Comparison of ENCODE assay signal across 12 cellular contexts in the genomic region with DNA sequence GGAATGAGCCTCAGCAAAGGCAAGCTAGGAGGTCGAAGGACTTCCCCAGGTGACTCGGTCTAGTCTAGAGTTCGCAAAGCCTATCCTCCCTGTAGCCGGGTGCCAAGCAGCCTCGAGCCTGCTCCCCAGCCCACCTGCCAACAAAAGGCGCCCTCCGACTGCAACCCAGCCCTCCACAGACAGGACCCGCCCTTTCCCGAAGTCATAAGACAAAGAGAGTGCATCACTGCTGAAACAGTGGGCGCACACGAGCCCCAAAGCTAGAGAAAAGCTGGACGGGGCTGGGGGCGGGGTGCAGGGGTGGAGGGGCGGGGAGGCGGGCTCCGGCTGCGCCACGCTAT. TPM values are rescaled to one million over a fixed set of nuclear protein-coding genes. Genes with fewer than 3 reads are reported as not detected.
DNase-seq lines count a peak whose midpoint lies in the region; ATAC-seq and TF ChIP-seq lines count a peak whose summit lies in the region.
"Had no signal": no experiment of that assay in that cellular context is flagged by ENCODE, and none has a peak within 500 bp of the region (broad histone marks: within the 10 kb centered on the region; RNA-seq: fewer than 3 reads in every experiment).

No MANE protein-coding gene starts in this region.

- peaks cover 17% of the 10 kb centered on the region for H3K4me1 ChIP-seq in cardiac muscle cell (ENCODE audit: low read depth)
- H3K4me1 ChIP-seq in effector memory CD4-positive, alpha-beta T cell (ENCODE audit: control insufficient read depth, insufficient read depth, low read length, poor library complexity, severe bottlenecking) = peaks cover 6% of the 10 kb centered on the region

- no peak overlapping the region for H3K27ac ChIP-seq in cardiac muscle cell
- no peak overlapping the region for H3K27ac ChIP-seq in effector memory CD4-positive, alpha-beta T cell (ENCODE audit: insufficient read depth, low read length, poor library complexity, severe bottlenecking)
- H3K27ac ChIP-seq: KMS-11, PC-9 had no signal

- no peaks in the 10 kb centered on the region for H3K27me3 Mint-ChIP-seq in glutamatergic neuron (ENCODE audit: unreplicated experiment)

- no peaks in the 10 kb centered on the region for H3K27me3 ChIP-seq in cardiac muscle cell
- peaks cover 7% of the 10 kb centered on the region for H3K27me3 ChIP-seq in effector memory CD4-positive, alpha-beta T cell (replicated peaks; ENCODE audit: control insufficient read depth, insufficient read depth, low read length, poor library complexity, severe bottlenecking)

- no peaks in the 10 kb centered on the region for H3K36me3 Mint-ChIP-seq in glutamatergic neuron (ENCODE audit: unreplicated experiment)
- H3K36me3 Mint-ChIP-seq: CD4-positive, CD25-positive, alpha-beta regulatory T cell had no signal

- H3K9me3 ChIP-seq in cardiac muscle cell (ENCODE audit: low read depth) = no peaks in the 10 kb centered on the region
- H3K9me3 ChIP-seq in effector memory CD4-positive, alpha-beta T cell (ENCODE audit: control insufficient read depth, low read length) = no peaks in the 10 kb centered on the region

- H3K27ac Mint-ChIP-seq in glutamatergic neuron (ENCODE audit: unreplicated experiment) = no peak overlapping the region
- H3K27ac Mint-ChIP-seq: activated CD8-positive, alpha-beta T cell treated with anti-CD3 and anti-CD28 coated beads for 36 hours; CD4-positive, CD25-positive, alpha-beta regulatory T cell had no signal

- intact Hi-C loops in cardiac septum (cut with DNase I) = loop anchor here (2.0 kb wide), 1 partner anchor 97 kb away; no protein-coding TSS in a partner anchor

- H3K4me3 ChIP-seq in cardiac muscle cell = peak overlapping the region; percentile 23
- H3K4me3 ChIP-seq in effector memory CD4-positive, alpha-beta T cell (ENCODE audit: insufficient read depth, low read depth, low read length, poor library complexity, severe bottlenecking) = no peak overlapping the region
- H3K4me3 ChIP-seq: PC-9 had no signal

- DNase-seq in cardiac muscle cell (ENCODE audit: low read depth in 1 of 2, low spot score in 1 of 2) (peak in 1 of 2 donors; percentile 74), cardiac septum (ENCODE audit: low spot score) (no peak), glutamatergic neuron (peak; percentile 15), omental fat pad (ENCODE audit: low spot score) (no peak), NAMALWA (ENCODE audit: low spot score) (no peak), A172 (ENCODE audit: low spot score) (no peak)
- DNase-seq in effector memory CD4-positive, alpha-beta T cell = no peak
- DNase-seq: PC-9 had no signal

- H3K9me3 Mint-ChIP-seq in glutamatergic neuron (ENCODE audit: unreplicated experiment) = peaks cover 3% of the 10 kb centered on the region
- H3K9me3 Mint-ChIP-seq: activated CD8-positive, alpha-beta T cell treated with anti-CD3 and anti-CD28 coated beads for 36 hours had no signal

- no peaks in the 10 kb centered on the region for H3K36me3 ChIP-seq in cardiac muscle cell
- H3K36me3 ChIP-seq in effector memory CD4-positive, alpha-beta T cell (ENCODE audit: control insufficient read depth, insufficient read depth, low read length) = no peaks in the 10 kb centered on the region

- no peak for TF ChIP-seq CTCF in cardiac muscle cell (IDR thresholded peaks at IDR 0.05; ENCODE audit: low read depth, low read length)
- no peak for TF ChIP-seq CTCF in glutamatergic neuron (IDR thresholded peaks at IDR 0.05; ENCODE audit: partially characterized antibody, unreplicated experiment)
- no peak for TF ChIP-seq CTCF in omental fat pad (IDR thresholded peaks at IDR 0.05)

- H3K4me3 Mint-ChIP-seq in glutamatergic neuron (ENCODE audit: unreplicated experiment) = no peak overlapping the region

- ATAC-seq in omental fat pad (ENCODE audit: low FRiP score) (peak; percentile 11), HG02623 (IDR thresholded peaks at IDR 0.05; ENCODE audit: unreplicated experiment) (no peak)

- H3K4me1 Mint-ChIP-seq in glutamatergic neuron (ENCODE audit: low read depth, unreplicated experiment) = peaks cover 8% of the 10 kb centered on the region

RNA-seq across cellular contexts. Expression of gene COL1A2, which starts 0.7 kb away (rescaled TPM):
- total RNA-seq in cardiac muscle cell (76.6 and 116 TPM in 2 replicates), cardiac septum (170 TPM), glutamatergic neuron (ENCODE audit: unreplicated experiment) (6.8 TPM), omental fat pad (100 to 1,000 TPM; 155 to 361 (median 232) TPM)
- 73.5 and 122 TPM in 2 replicates for polyA plus RNA-seq in cardiac muscle cell
- 104 and 144 TPM in 2 replicates for total RNA-seq in A172 (2014; rRNA removed; shearing (Covaris generic))
- total RNA-seq: CD4-positive, CD25-positive, alpha-beta regulatory T cell; PC-9 had no signal
- polyA plus RNA-seq: CD4-positive, CD25-positive, alpha-beta regulatory T cell had no signal
